Comparison of ENCODE assay signal across 1 cellular context in the genomic region with DNA sequence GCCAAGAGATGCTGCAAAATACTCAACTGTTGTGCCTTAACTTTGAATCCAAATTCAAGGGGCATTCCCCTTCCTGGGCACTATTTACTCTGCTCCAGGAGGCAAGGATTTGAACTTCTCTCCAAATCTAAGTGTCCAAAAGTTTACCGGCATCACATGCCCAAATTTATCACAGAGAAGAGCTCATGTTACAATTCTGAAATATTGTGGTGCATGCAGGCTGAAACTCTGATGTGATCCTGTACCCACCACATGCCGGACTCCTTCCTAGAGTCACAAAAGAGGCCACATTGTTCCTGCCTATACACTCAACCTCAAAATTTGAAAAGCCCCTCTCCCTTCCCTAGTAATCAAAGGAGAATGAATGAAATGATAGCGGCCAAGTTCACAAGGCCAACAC.
TF ChIP-seq lines count a peak whose summit lies in the region.

No MANE protein-coding gene starts in this region.

TF ChIP-seq in H1, 55 proteins besides CTCF, POLR2A, EP300 and RAD21:
- no peak for TF ChIP-seq RXRA (IDR thresholded peaks at IDR 0.05; ENCODE audit: insufficient read depth, low read depth, low read length)
- no peak for TF ChIP-seq BRCA1 (IDR thresholded peaks at IDR 0.05; ENCODE audit: low read depth, low read length)
- TF ChIP-seq SIX5 (IDR thresholded peaks at IDR 0.05; ENCODE audit: low read depth, low read length) = no peak
- TF ChIP-seq CHD2 (IDR thresholded peaks at IDR 0.05; ENCODE audit: low read length) = no peak
- no peak for TF ChIP-seq NANOG (IDR thresholded peaks at IDR 0.05; ENCODE audit: insufficient read depth, low read depth, low read length, poor library complexity, severe bottlenecking)
- TF ChIP-seq SUZ12 (IDR thresholded peaks at IDR 0.05; ENCODE audit: low read length) = no peak
- TF ChIP-seq TEAD4 (IDR thresholded peaks at IDR 0.05; ENCODE audit: low read depth, low read length) = no peak
- no peak for TF ChIP-seq TCF12 (IDR thresholded peaks at IDR 0.05; ENCODE audit: low read depth, low read length)
- TF ChIP-seq PHF8 (conservative IDR thresholded peaks at IDR 0.05; ENCODE audit: low read depth, low read length) = no peak
- TF ChIP-seq SP4 (IDR thresholded peaks at IDR 0.05; ENCODE audit: low read length) = no peak
